29 cellular contexts compared by ENCODE assay signal in the genomic region with DNA sequence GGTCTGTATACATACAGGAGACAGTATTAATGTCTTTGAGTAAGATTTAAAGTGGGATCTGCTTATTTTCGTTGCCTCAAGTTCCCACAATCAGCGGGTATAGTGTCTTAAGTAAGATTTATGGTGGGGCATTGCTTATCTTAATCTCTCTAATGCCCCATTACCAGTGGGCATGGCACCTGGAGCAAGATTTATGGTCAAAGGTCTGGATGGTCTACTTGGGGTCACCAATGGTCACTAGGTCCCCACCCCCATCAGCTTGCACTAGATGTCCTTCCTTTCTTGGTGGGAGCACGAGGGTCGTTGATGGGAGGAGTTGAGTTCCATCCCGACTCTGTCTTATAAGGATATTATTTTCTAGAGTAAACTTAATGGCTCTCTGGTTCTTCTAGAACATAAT.
"Had no signal": no experiment of that assay in that cellular context is flagged by ENCODE, and none has a peak within 500 bp of the region (broad histone marks: within the 10 kb centered on the region; RNA-seq: fewer than 3 reads in every experiment).

No MANE protein-coding gene starts in this region.

- H3K4me3 ChIP-seq: neural progenitor cell, ovary, psoas muscle, right lobe of liver, sigmoid colon, suprapubic skin, testis, tibial artery, transverse colon, upper lobe of right lung, uterus had no signal

- H3K27me3 Mint-ChIP-seq: naive thymus-derived CD8-positive, alpha-beta T cell; natural killer cell treated with Interleukin-12 subunit alpha and Interleukin-12 subunit beta and Interleukin-15 and Interleukin-18, amount 100 ng/mL, for 72 hours; progenitor cell of endocrine pancreas; stimulated activated naive B cell treated with anti-CD40 and anti-IgM and Interleukin-4, amounts not matched to agents 10 μg/mL and 1 μg/mL and 100 μg/mL, for 72 hours; stimulated activated naive CD8-positive, alpha-beta T cell treated with anti-CD3 and anti-CD28 coated beads, Interleukin-15, Interleukin-2, amounts not matched to agents 100 ng/mL and 50 ng/mL, for 24 hours; type B pancreatic cell had no signal

- DNase-seq: naive thymus-derived CD8-positive, alpha-beta T cell; occipital lobe; ovary; posterior cingulate gyrus; psoas muscle; right cardiac atrium; right lobe of liver; sigmoid colon; small intestine; stimulated activated CD4-positive, alpha-beta T cell treated with anti-CD3 and anti-CD28 coated beads, Interleukin-15, amount 100 ng/mL, for 24 hours; stimulated activated CD4-positive, alpha-beta T cell treated with anti-CD3 and anti-CD28 coated beads, Interleukin-2, amount 100 ng/mL, for 24 hours; stimulated activated CD4-positive, alpha-beta T cell treated with anti-CD3 and anti-CD28 coated beads, Interleukin-2, amount 100 ng/mL, for 48 hours; stimulated activated CD4-positive, alpha-beta T cell treated with anti-CD3 and anti-CD28 coated beads, Interleukin-4, amount 100 ng/mL, for 24 hours; stimulated activated naive B cell treated with anti-CD40 and anti-IgM and Interleukin-4, amounts not matched to agents 10 μg/mL and 1 μg/mL and 100 μg/mL, for 72 hours; stimulated activated naive CD4-positive, alpha-beta T cell treated with Interleukin-2 at 50 U/mL for 16 hours; substantia nigra; testis; tibial artery; transverse colon; upper lobe of right lung; uterus had no signal

- H3K4me3 Mint-ChIP-seq: naive thymus-derived CD8-positive, alpha-beta T cell; natural killer cell treated with Interleukin-12 subunit alpha and Interleukin-12 subunit beta and Interleukin-15 and Interleukin-18, amount 100 ng/mL, for 72 hours; neural progenitor cell; stimulated activated effector memory CD8-positive, alpha-beta T cell treated with anti-CD3 and anti-CD28 coated beads, Interleukin-12 subunit alpha, Interleukin-12 subunit beta, amount 100 ng/mL, for 72 hours; stimulated activated naive B cell treated with anti-CD40 and anti-IgM and Interleukin-4, amounts not matched to agents 10 μg/mL and 1 μg/mL and 100 μg/mL, for 72 hours; stimulated activated naive CD8-positive, alpha-beta T cell treated with anti-CD3 and anti-CD28 coated beads, Interleukin-15, Interleukin-2, amounts not matched to agents 100 ng/mL and 50 ng/mL, for 24 hours; type B pancreatic cell had no signal

- H3K4me1 Mint-ChIP-seq: naive thymus-derived CD8-positive, alpha-beta T cell; stimulated activated effector memory CD8-positive, alpha-beta T cell treated with anti-CD3 and anti-CD28 coated beads, Interleukin-12 subunit alpha, Interleukin-12 subunit beta, amount 100 ng/mL, for 72 hours; stimulated activated naive B cell treated with anti-CD40 and anti-IgM and Interleukin-4, amounts not matched to agents 10 μg/mL and 1 μg/mL and 100 μg/mL, for 72 hours had no signal

- H3K27ac ChIP-seq: neural progenitor cell, ovary, parathyroid adenoma, psoas muscle, right lobe of liver, sigmoid colon, suprapubic skin, testis, tibial artery, transverse colon, upper lobe of right lung, uterus had no signal

- H3K36me3 Mint-ChIP-seq: naive thymus-derived CD8-positive, alpha-beta T cell; neural progenitor cell; stimulated activated effector memory CD8-positive, alpha-beta T cell treated with anti-CD3 and anti-CD28 coated beads, Interleukin-12 subunit alpha, Interleukin-12 subunit beta, amount 100 ng/mL, for 72 hours; stimulated activated naive B cell treated with anti-CD40 and anti-IgM and Interleukin-4, amounts not matched to agents 10 μg/mL and 1 μg/mL and 100 μg/mL, for 72 hours; type B pancreatic cell had no signal

- H3K9me3 Mint-ChIP-seq: type B pancreatic cell had no signal

- H3K27me3 ChIP-seq: neural progenitor cell, ovary, right lobe of liver, sigmoid colon, suprapubic skin, testis, tibial artery, transverse colon, upper lobe of right lung, uterus had no signal

- H3K27ac Mint-ChIP-seq: naive thymus-derived CD8-positive, alpha-beta T cell; natural killer cell treated with Interleukin-12 subunit alpha and Interleukin-12 subunit beta and Interleukin-15 and Interleukin-18, amount 100 ng/mL, for 72 hours; neural progenitor cell; progenitor cell of endocrine pancreas; stimulated activated effector memory CD8-positive, alpha-beta T cell treated with anti-CD3 and anti-CD28 coated beads, Interleukin-12 subunit alpha, Interleukin-12 subunit beta, amount 100 ng/mL, for 72 hours; stimulated activated naive B cell treated with anti-CD40 and anti-IgM and Interleukin-4, amounts not matched to agents 10 μg/mL and 1 μg/mL and 100 μg/mL, for 72 hours; stimulated activated naive CD8-positive, alpha-beta T cell treated with anti-CD3 and anti-CD28 coated beads, Interleukin-15, Interleukin-2, amounts not matched to agents 100 ng/mL and 50 ng/mL, for 24 hours; type B pancreatic cell had no signal

- H3K36me3 ChIP-seq: neural progenitor cell, ovary, right lobe of liver, sigmoid colon, suprapubic skin, tibial artery, transverse colon, upper lobe of right lung, uterus had no signal

- H3K9me3 ChIP-seq: ovary, psoas muscle, right lobe of liver, sigmoid colon, suprapubic skin, testis, tibial artery, transverse colon, upper lobe of right lung, uterus had no signal

- ATAC-seq: naive thymus-derived CD8-positive, alpha-beta T cell; natural killer cell treated with Interleukin-12 subunit alpha and Interleukin-12 subunit beta and Interleukin-15 and Interleukin-18, amount 100 ng/mL, for 72 hours; psoas muscle; right cardiac atrium; right lobe of liver; stimulated activated effector memory CD8-positive, alpha-beta T cell treated with anti-CD3 and anti-CD28 coated beads, Interleukin-12 subunit alpha, Interleukin-12 subunit beta, amount 100 ng/mL, for 72 hours; stimulated activated naive B cell treated with anti-CD40 and anti-IgM and Interleukin-4, amounts not matched to agents 10 μg/mL and 1 μg/mL and 100 μg/mL, for 72 hours; upper lobe of right lung had no signal
